ENCODE assay signal across 2 cellular contexts in the genomic region with DNA sequence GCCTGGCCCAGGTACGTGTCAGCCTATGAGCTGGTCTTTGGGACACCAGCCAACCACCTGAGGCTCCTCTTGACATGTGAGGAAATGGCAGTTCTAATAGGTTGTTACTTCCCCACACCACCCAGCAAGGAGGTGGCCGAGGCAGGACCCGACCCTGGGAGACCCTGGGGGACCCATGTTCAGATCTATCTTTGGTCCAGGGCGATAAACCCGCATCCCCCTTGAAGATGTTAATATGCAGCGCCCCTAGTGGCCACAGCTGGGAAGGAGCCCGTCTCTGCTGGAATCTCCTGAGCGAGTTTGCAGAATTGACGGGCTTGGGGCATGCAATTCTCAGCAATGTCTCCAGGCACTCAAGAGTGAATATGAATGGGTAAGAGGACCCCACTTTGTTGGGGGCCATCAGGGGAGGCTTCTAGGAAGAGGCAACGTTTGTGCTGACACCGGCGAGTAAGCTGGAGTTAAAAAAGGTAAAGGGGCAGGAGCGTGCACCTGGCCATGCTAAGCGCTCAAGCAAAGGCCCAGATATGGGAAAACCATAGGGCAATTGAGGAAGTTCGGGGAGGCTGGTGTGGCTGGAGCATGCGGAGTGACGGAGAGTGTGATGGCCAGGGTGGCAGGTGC.
A peak's percentile ranks its signal among the peaks of the same experiment; 100 is the strongest.
TF ChIP-seq lines count a peak whose summit lies in the region.

No MANE protein-coding gene starts in this region.

TF ChIP-seq in A549, 52 proteins besides CTCF, POLR2A, EP300 and RAD21:
- TF ChIP-seq, protein P1, sequence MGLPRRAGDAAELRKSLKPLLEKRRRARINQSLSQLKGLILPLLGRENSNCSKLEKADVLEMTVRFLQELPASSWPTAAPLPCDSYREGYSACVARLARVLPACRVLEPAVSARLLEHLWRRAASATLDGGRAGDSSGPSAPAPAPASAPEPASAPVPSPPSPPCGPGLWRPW (IDR thresholded peaks at IDR 0.05) = no peak
- TF ChIP-seq POLR2AphosphoS2 (conservative IDR thresholded peaks at IDR 0.05; ENCODE audit: low read length) (peak; percentile 58; the same call in 1 of the 2 replicates), FOSB (CRISPR knock-in tag; IDR thresholded peaks at IDR 0.05) (no peak), HDAC2 (IDR thresholded peaks at IDR 0.05) (no peak), SMC3 (IDR thresholded peaks at IDR 0.05) (0 out of 3 replicates have a peak, but pooled peaks have one; percentile 22), HEYL (CRISPR knock-in tag; IDR thresholded peaks at IDR 0.05) (no peak), EHMT2 (IDR thresholded peaks at IDR 0.05; ENCODE audit: low read depth) (no peak), TP53 (CRISPR knock-in tag; IDR thresholded peaks at IDR 0.05) (no peak), NPAS2 (CRISPR knock-in tag; IDR thresholded peaks at IDR 0.05; ENCODE audit: borderline replicate concordance) (no peak), ZNF302 (CRISPR knock-in tag; IDR thresholded peaks at IDR 0.05) (no peak)
- TF ChIP-seq, protein P2, sequence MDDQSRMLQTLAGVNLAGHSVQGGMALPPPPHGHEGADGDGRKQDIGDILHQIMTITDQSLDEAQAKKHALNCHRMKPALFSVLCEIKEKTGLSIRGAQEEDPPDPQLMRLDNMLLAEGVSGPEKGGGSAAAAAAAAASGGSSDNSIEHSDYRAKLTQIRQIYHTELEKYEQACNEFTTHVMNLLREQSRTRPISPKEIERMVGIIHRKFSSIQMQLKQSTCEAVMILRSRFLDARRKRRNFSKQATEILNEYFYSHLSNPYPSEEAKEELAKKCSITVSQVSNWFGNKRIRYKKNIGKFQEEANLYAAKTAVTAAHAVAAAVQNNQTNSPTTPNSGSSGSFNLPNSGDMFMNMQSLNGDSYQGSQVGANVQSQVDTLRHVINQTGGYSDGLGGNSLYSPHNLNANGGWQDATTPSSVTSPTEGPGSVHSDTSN (IDR thresholded peaks at IDR 0.05) = no peak
- TF ChIP-seq, protein P3, sequence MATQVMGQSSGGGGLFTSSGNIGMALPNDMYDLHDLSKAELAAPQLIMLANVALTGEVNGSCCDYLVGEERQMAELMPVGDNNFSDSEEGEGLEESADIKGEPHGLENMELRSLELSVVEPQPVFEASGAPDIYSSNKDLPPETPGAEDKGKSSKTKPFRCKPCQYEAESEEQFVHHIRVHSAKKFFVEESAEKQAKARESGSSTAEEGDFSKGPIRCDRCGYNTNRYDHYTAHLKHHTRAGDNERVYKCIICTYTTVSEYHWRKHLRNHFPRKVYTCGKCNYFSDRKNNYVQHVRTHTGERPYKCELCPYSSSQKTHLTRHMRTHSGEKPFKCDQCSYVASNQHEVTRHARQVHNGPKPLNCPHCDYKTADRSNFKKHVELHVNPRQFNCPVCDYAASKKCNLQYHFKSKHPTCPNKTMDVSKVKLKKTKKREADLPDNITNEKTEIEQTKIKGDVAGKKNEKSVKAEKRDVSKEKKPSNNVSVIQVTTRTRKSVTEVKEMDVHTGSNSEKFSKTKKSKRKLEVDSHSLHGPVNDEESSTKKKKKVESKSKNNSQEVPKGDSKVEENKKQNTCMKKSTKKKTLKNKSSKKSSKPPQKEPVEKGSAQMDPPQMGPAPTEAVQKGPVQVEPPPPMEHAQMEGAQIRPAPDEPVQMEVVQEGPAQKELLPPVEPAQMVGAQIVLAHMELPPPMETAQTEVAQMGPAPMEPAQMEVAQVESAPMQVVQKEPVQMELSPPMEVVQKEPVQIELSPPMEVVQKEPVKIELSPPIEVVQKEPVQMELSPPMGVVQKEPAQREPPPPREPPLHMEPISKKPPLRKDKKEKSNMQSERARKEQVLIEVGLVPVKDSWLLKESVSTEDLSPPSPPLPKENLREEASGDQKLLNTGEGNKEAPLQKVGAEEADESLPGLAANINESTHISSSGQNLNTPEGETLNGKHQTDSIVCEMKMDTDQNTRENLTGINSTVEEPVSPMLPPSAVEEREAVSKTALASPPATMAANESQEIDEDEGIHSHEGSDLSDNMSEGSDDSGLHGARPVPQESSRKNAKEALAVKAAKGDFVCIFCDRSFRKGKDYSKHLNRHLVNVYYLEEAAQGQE (IDR thresholded peaks at IDR 0.05) = no peak

TF ChIP-seq in H1, 55 proteins besides CTCF, POLR2A, EP300 and RAD21:
- TF ChIP-seq JUND (IDR thresholded peaks at IDR 0.05; ENCODE audit: low read length) (no peak), TAF1 (IDR thresholded peaks at IDR 0.05; ENCODE audit: low read depth, low read length) (no peak), GABPA (IDR thresholded peaks at IDR 0.05; ENCODE audit: borderline replicate concordance, insufficient read depth, low read length) (peak; percentile 68; the same call in 1 of the 2 replicates), SP1 (IDR thresholded peaks at IDR 0.05; ENCODE audit: low read depth, low read length) (no peak), KDM4A (IDR thresholded peaks at IDR 0.05; ENCODE audit: low read depth, low read length, severe bottlenecking) (no peak), POU5F1 (IDR thresholded peaks at IDR 0.05; ENCODE audit: low read depth, low read length) (peak; percentile 79; the same call in 1 of the 2 replicates), HDAC6 (IDR thresholded peaks at IDR 0.05; ENCODE audit: low read depth, low read length) (no peak), YY1 (IDR thresholded peaks at IDR 0.05; ENCODE audit: low read depth, low read length) (0 out of 2 replicates have a peak, but pooled peaks have one; percentile 25), RXRA (IDR thresholded peaks at IDR 0.05; ENCODE audit: insufficient read depth, low read depth, low read length) (no peak)
- TF ChIP-seq, protein P4, sequence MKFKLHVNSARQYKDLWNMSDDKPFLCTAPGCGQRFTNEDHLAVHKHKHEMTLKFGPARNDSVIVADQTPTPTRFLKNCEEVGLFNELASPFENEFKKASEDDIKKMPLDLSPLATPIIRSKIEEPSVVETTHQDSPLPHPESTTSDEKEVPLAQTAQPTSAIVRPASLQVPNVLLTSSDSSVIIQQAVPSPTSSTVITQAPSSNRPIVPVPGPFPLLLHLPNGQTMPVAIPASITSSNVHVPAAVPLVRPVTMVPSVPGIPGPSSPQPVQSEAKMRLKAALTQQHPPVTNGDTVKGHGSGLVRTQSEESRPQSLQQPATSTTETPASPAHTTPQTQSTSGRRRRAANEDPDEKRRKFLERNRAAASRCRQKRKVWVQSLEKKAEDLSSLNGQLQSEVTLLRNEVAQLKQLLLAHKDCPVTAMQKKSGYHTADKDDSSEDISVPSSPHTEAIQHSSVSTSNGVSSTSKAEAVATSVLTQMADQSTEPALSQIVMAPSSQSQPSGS (IDR thresholded peaks at IDR 0.05; ENCODE audit: low read length) = no peak
TF ChIP-seq in H1: peak in this region for 3.
